Comparison of ENCODE assay signal across 1 cellular context in genomic region chr18:43886341-43886740, GRCh38.
TF ChIP-seq lines count a peak whose summit lies in the region.

No MANE protein-coding gene starts in this region.

TF ChIP-seq in H1, 55 proteins besides CTCF, POLR2A, EP300 and RAD21:
- TF ChIP-seq KDM1A (IDR thresholded peaks at IDR 0.05; ENCODE audit: borderline replicate concordance, low read length) (no peak), RNF2 (IDR thresholded peaks at IDR 0.05; ENCODE audit: borderline replicate concordance, low read depth, low read length, missing control alignments, poor library complexity, severe bottlenecking) (no peak), BACH1 (IDR thresholded peaks at IDR 0.05; ENCODE audit: low read length) (no peak), YY1 (IDR thresholded peaks at IDR 0.05; ENCODE audit: low read depth, low read length) (no peak), BRCA1 (IDR thresholded peaks at IDR 0.05; ENCODE audit: low read depth, low read length) (no peak), SP4 (IDR thresholded peaks at IDR 0.05; ENCODE audit: low read length) (no peak), CBX5 (IDR thresholded peaks at IDR 0.05; ENCODE audit: low read depth, low read length) (no peak), POU5F1 (IDR thresholded peaks at IDR 0.05; ENCODE audit: low read depth, low read length) (no peak), KDM5A (IDR thresholded peaks at IDR 0.05; ENCODE audit: low read length) (no peak), NRF1 (IDR thresholded peaks at IDR 0.05; ENCODE audit: low read depth, low read length) (no peak), PHF8 (conservative IDR thresholded peaks at IDR 0.05; ENCODE audit: low read depth, low read length) (no peak), E2F6 (IDR thresholded peaks at IDR 0.05) (no peak), CBX8 (IDR thresholded peaks at IDR 0.05; ENCODE audit: borderline replicate concordance, low read depth, low read length) (no peak), SIRT6 (IDR thresholded peaks at IDR 0.05; ENCODE audit: low read length) (no peak)
